ENCODE assay signal across 19 cellular contexts in genomic region chr13:69319659-69320058, GRCh38.
DNase-seq lines count a peak whose midpoint lies in the region; ATAC-seq and TF ChIP-seq lines count a peak whose summit lies in the region.
"Had no signal": no experiment of that assay in that cellular context is flagged by ENCODE, and none has a peak within 500 bp of the region (broad histone marks: within the 10 kb centered on the region; RNA-seq: fewer than 3 reads in every experiment).

No MANE protein-coding gene starts in this region.

- 0 out of 2 replicates have a peak, but pooled peaks cover 4% of the 10 kb centered on the region for H3K4me1 ChIP-seq in MM.1S (ENCODE audit: low read length)

- H3K79me2 ChIP-seq in MM.1S (ENCODE audit: low read length) = no peaks in the 10 kb centered on the region

- in situ Hi-C loops in astrocyte of the cerebellum (cut with HindIII; ENCODE audit: low sequenced_read_pairs) = no loop called here

- H3K27me3 ChIP-seq in MM.1S (replicated peaks; ENCODE audit: insufficient read depth, low read length) = no peaks in the 10 kb centered on the region
- H3K27me3 ChIP-seq in CD4-positive, alpha-beta T cell (ENCODE audit: control insufficient read depth, insufficient read depth, low read length) = no peaks in the 10 kb centered on the region

- H3F3A ChIP-seq in MM.1S (ENCODE audit: insufficient read depth, low read length) = no peaks in the 10 kb centered on the region

- ATAC-seq in GM19397 (IDR thresholded peaks at IDR 0.05; ENCODE audit: unreplicated experiment) (no peak), GM21367 (IDR thresholded peaks at IDR 0.05; ENCODE audit: unreplicated experiment) (no peak)
- ATAC-seq in CD4-positive, alpha-beta T cell (ENCODE audit: poor library complexity) = no peak

- no peak overlapping the region for H2AFZ ChIP-seq in MM.1S (ENCODE audit: low read length)

- H3K36me3 Mint-ChIP-seq in CD4-positive, alpha-beta T cell (ENCODE audit: low read depth) = no peaks in the 10 kb centered on the region
- H3K36me3 Mint-ChIP-seq: CD8-positive, alpha-beta memory T cell had no signal

- CTCF ChIA-PET in CD4-positive, alpha-beta T cell (lab: Charles Lee) = no interaction called here

- no peak overlapping the region for H3K27ac ChIP-seq in MM.1S (ENCODE audit: low read length)
- no peak overlapping the region for H3K27ac ChIP-seq in CD4-positive, alpha-beta T cell (ENCODE audit: low read depth, low read length)
- H3K27ac ChIP-seq: KMS-11 had no signal

- peaks cover 4% of the 10 kb centered on the region for H3K9me3 Mint-ChIP-seq in CD4-positive, alpha-beta T cell

- DNase-seq in A172 (ENCODE audit: low spot score) (peak; percentile 3), MM.1S (peak; percentile 14), astrocyte of the cerebellum (ENCODE audit: low read depth) (peak; percentile 19), glomerular visceral epithelial cell (ENCODE audit: extremely low spot score) (peak; percentile 26), NCI-H446 treated with DMSO at 0.1 percent for 48 hours (lab: John Stamatoyannopoulos, UW) (no peak)
- no peak for DNase-seq in CD4-positive, alpha-beta T cell
- DNase-seq: 8988T; CD8-positive, alpha-beta memory T cell; DMS53; EL; NCI-H1092; NCI-H1436 treated with DMSO at 0.1 percent for 48 hours; NCI-H2029; NCI-H2171; Right ventricle myocardium superior; SK-N-SH had no signal

- no peaks in the 10 kb centered on the region for H3K4me1 Mint-ChIP-seq in CD4-positive, alpha-beta T cell (ENCODE audit: low read depth)
- H3K4me1 Mint-ChIP-seq: CD8-positive, alpha-beta memory T cell had no signal

- H3K4me2 ChIP-seq in MM.1S (ENCODE audit: low read depth, low read length) = no peak overlapping the region
- H3K4me2 ChIP-seq: KMS-11, SK-N-SH had no signal

- no peaks in the 10 kb centered on the region for H3K9me3 ChIP-seq in MM.1S (replicated peaks; ENCODE audit: insufficient read depth, low read length)
- H3K9me3 ChIP-seq in CD4-positive, alpha-beta T cell (ENCODE audit: control insufficient read depth, low read length) = peaks cover 3% of the 10 kb centered on the region
- H3K9me3 ChIP-seq: SK-N-SH had no signal

- POLR2A ChIA-PET in CD4-positive, alpha-beta T cell (lab: Charles Lee) = no interaction called here

- H3K27ac Mint-ChIP-seq in CD4-positive, alpha-beta T cell = no peak overlapping the region
- H3K27ac Mint-ChIP-seq: CD8-positive, alpha-beta memory T cell had no signal

- no peak overlapping the region for H3K9ac ChIP-seq in MM.1S (ENCODE audit: low read length)
- H3K9ac ChIP-seq: KMS-11, SK-N-SH had no signal

- H3K9me2 ChIP-seq in MM.1S (replicated peaks; ENCODE audit: insufficient read depth, low read length) = no peaks in the 10 kb centered on the region
- H3K9me2 ChIP-seq: SK-N-SH had no signal

- no peak for TF ChIP-seq CTCF in MM.1S (IDR thresholded peaks at IDR 0.05; ENCODE audit: low read length)
- no peak for TF ChIP-seq CTCF in astrocyte of the cerebellum (IDR thresholded peaks at IDR 0.05; ENCODE audit: low read depth, low read length, missing control alignments)
- no peak for TF ChIP-seq CTCF in CD4-positive, alpha-beta T cell (IDR thresholded peaks at IDR 0.05)

- no peaks in the 10 kb centered on the region for H3K27me3 Mint-ChIP-seq in CD4-positive, alpha-beta T cell
- H3K27me3 Mint-ChIP-seq: CD8-positive, alpha-beta memory T cell had no signal

- H3K4me3 ChIP-seq in MM.1S (ENCODE audit: low read length) (no peak overlapping the region), astrocyte of the cerebellum (ENCODE audit: low read depth, low read length) (no peak overlapping the region)

- H3K4me3 Mint-ChIP-seq in CD4-positive, alpha-beta T cell = no peak overlapping the region
- H3K4me3 Mint-ChIP-seq: CD8-positive, alpha-beta memory T cell had no signal

- H3K36me3 ChIP-seq in MM.1S (replicated peaks; ENCODE audit: insufficient read depth, low read length) = no peaks in the 10 kb centered on the region

- intact Hi-C loops in CD4-positive, alpha-beta T cell (cut with DNase I, micrococcal nuclease) = no loop called here

- no peaks in the 10 kb centered on the region for H4K20me1 ChIP-seq in MM.1S (ENCODE audit: insufficient read depth, low read length)

Comparison
In these comparisons a context has a peak if more than half of its experiments do, and no peak if none do; other contexts are left out.
1. DNase-seq: peak in A172 (single experiment), MM.1S (single experiment), astrocyte of the cerebellum (single experiment) and glomerular visceral epithelial cell (single experiment); none in CD4-positive, alpha-beta T cell (0 of 10) and NCI-H446 treated with DMSO at 0.1 percent for 48 hours (single experiment).